Comparison of ENCODE assay signal across 8 cellular contexts in the genomic region with DNA sequence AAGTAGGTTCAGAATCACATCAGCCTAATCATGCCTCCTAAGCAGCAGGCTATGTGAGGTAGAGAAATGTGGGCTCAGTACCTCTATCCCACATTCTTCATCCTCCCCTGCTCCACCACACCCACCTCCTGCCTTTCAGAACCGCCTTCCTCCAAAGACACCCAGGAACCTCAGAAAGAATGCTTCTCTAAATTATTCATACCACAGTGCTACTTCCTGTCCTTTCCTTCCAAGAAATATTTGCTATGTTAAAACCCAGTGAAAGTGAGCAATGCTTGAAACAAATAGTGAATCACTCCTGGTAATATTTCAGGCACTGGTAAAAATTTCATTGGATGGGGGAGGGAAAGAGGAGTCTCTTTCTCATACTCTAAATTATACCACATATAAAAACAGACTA. TPM values are rescaled to one million over a fixed set of nuclear protein-coding genes. Genes with fewer than 3 reads are reported as not detected.
DNase-seq lines count a peak whose midpoint lies in the region; ATAC-seq, FAIRE-seq and TF ChIP-seq lines count a peak whose summit lies in the region.

No MANE protein-coding gene starts in this region.

- 0 out of 2 replicates have a peak overlapping the region, but pooled peaks have one; percentile 24 for H2BK120ac ChIP-seq in IMR-90 (ENCODE audit: low read depth, low read length)
- no peak overlapping the region for H2BK120ac ChIP-seq in mesenchymal stem cell (ENCODE audit: low read depth, low read length)

- peak overlapping the region; percentile 73; the same call in 1 of the 2 replicates for H2BK20ac ChIP-seq in IMR-90 (ENCODE audit: low read depth, low read length)

- H3K36me3 ChIP-seq in IMR-90 (ENCODE audit: control insufficient read depth, insufficient read depth, low read length) (no peaks in the 10 kb centered on the region), mesenchymal stem cell (ENCODE audit: control insufficient read depth in 1 of 2, insufficient read depth in 2 of 2, low read depth in 1 of 2, low read length in 2 of 2) (no peaks in the 10 kb centered on the region)

- CTCF ChIA-PET in IMR-90 (lab: Yijun Ruan, JAX), result no interaction called here

- DNase-seq in AG09309 (ENCODE audit: low read depth) (peak; percentile 63), IMR-90 (peak; percentile 80), amniotic epithelial cell (ENCODE audit: low read depth) (peak; percentile 90), mesenchymal stem cell (peak; percentile 50), GM12892 (ENCODE audit: insufficient read length) (no peak), NCI-H524 treated with DMSO at 0.1 percent for 48 hours (lab: John Stamatoyannopoulos, UW) (no peak), NCI-H146 treated with DMSO at 0.1 percent for 48 hours (lab: John Stamatoyannopoulos, UW; ENCODE audit: unreplicated experiment) (no peak), D341Med (ENCODE audit: low spot score) (no peak)

- H3K27ac ChIP-seq in IMR-90 (ENCODE audit: insufficient read depth, low read length) (no peak overlapping the region), mesenchymal stem cell (ENCODE audit: low read length, poor library complexity, severe bottlenecking) (peak overlapping the region; percentile 97)

- no peak for TF ChIP-seq RAD21 in IMR-90 (IDR thresholded peaks at IDR 0.05; ENCODE audit: low read length)

- no peaks in the 10 kb centered on the region for H3K79me1 ChIP-seq in IMR-90 (ENCODE audit: low read depth in 1 of 2, low read length in 2 of 2)
- H3K79me1 ChIP-seq in mesenchymal stem cell (replicated peaks; ENCODE audit: low read length, poor library complexity, severe bottlenecking), result no peaks in the 10 kb centered on the region

- no peak overlapping the region for H3K4me3 ChIP-seq in AG09309 (ENCODE audit: control insufficient read depth, low read depth, low read length)
- H3K4me3 ChIP-seq in IMR-90 (ENCODE audit: insufficient read depth, low read depth, low read length), result no peak overlapping the region
- H3K4me3 ChIP-seq in mesenchymal stem cell (ENCODE audit: insufficient read depth in 1 of 2, low read depth in 1 of 2, low read length in 2 of 2), result no peak overlapping the region

- H3K4me2 ChIP-seq in IMR-90 (ENCODE audit: low read depth, low read length) (peak overlapping the region; percentile 63; the same call in 1 of the 2 replicates), mesenchymal stem cell (ENCODE audit: low read length, poor library complexity, severe bottlenecking) (peak overlapping the region; percentile 40)

- H3K9ac ChIP-seq in IMR-90 (ENCODE audit: low read depth, low read length) (no peak overlapping the region), mesenchymal stem cell (ENCODE audit: low read length) (peak overlapping the region; percentile 77)

- H3K9me3 ChIP-seq in IMR-90 (ENCODE audit: control insufficient read depth, insufficient read depth, low read length) (no peaks in the 10 kb centered on the region), mesenchymal stem cell (ENCODE audit: control insufficient read depth, low read length) (no peaks in the 10 kb centered on the region)

- H3K27me3 ChIP-seq in IMR-90 (ENCODE audit: control insufficient read depth, insufficient read depth, low read length) (no peaks in the 10 kb centered on the region), mesenchymal stem cell (ENCODE audit: control insufficient read depth in 1 of 2, insufficient read depth in 1 of 2, low read length in 2 of 2) (no peaks in the 10 kb centered on the region)

- TF ChIP-seq CTCF in AG09309 (IDR thresholded peaks at IDR 0.05; ENCODE audit: control insufficient read depth, insufficient read depth, low read depth, low read length, missing control alignments), result no peak
- no peak for TF ChIP-seq CTCF in IMR-90 (conservative IDR thresholded peaks at IDR 0.05; ENCODE audit: low read depth, low read length)

- intact Hi-C loops in IMR-90 (cut with micrococcal nuclease), result loop anchor here (1.0 kb wide), 1 partner anchor 9 kb away; no protein-coding TSS in a partner anchor

- no peak for FAIRE-seq in GM12892 (lab: Jason Lieb, UNC)

- TF ChIP-seq POLR2A in IMR-90 (IDR thresholded peaks at IDR 0.05; ENCODE audit: low read depth, low read length) (no peak), GM12892 (IDR thresholded peaks at IDR 0.05; ENCODE audit: low read depth, low read length) (no peak)

- no peak overlapping the region for H3K23ac ChIP-seq in IMR-90 (ENCODE audit: low read depth, low read length)
- H3K23ac ChIP-seq in mesenchymal stem cell (ENCODE audit: low read length in 2 of 2), result no peak overlapping the region

- in situ Hi-C loops in IMR-90 (cut with MboI; ENCODE audit: low sequenced_read_pairs), result no loop called here

- dilution Hi-C loops in IMR-90 (cut with HindIII; ENCODE audit: low sequenced_read_pairs, unreplicated experiment), result no loop called here

- no peak overlapping the region for H2AFZ ChIP-seq in IMR-90 (replicated peaks; ENCODE audit: low read length, poor library complexity)
- no peak overlapping the region for H2AFZ ChIP-seq in mesenchymal stem cell (ENCODE audit: low read depth, low read length)

- peaks cover 3% of the 10 kb centered on the region; the same call in 1 of the 2 replicates for H3K9me1 ChIP-seq in IMR-90 (ENCODE audit: insufficient read depth, low read length)

- H3K14ac ChIP-seq in IMR-90 (replicated peaks; ENCODE audit: low read depth, low read length) (peak overlapping the region; percentile 60; the same call in 1 of the 2 replicates), mesenchymal stem cell (ENCODE audit: low read length in 2 of 2) (no peak overlapping the region)

- H4K20me1 ChIP-seq in IMR-90 (ENCODE audit: insufficient read depth, low read length), result no peaks in the 10 kb centered on the region

- H3K4me1 ChIP-seq in IMR-90 (ENCODE audit: control insufficient read depth, insufficient read depth, low read length), result peaks cover 11% of the 10 kb centered on the region
- peaks cover 12% of the 10 kb centered on the region for H3K4me1 ChIP-seq in mesenchymal stem cell (ENCODE audit: control insufficient read depth, insufficient read depth, low read depth, low read length)

- H3K18ac ChIP-seq in IMR-90 (ENCODE audit: low read depth, low read length) (no peak overlapping the region), mesenchymal stem cell (ENCODE audit: low read depth in 1 of 2, low read length in 2 of 2) (peak overlapping the region in 1 of 2 experiments; percentile 30)

- no peak overlapping the region for H4K91ac ChIP-seq in IMR-90 (ENCODE audit: insufficient read depth, low read depth, low read length)
- H4K91ac ChIP-seq in mesenchymal stem cell (ENCODE audit: low read length), result no peak overlapping the region

- H2AK5ac ChIP-seq in IMR-90 (ENCODE audit: low read depth, low read length) (peak overlapping the region; percentile 38; the same call in 1 of the 2 replicates), mesenchymal stem cell (ENCODE audit: low read length, severe bottlenecking) (no peak overlapping the region)

- no peak overlapping the region for H3K56ac ChIP-seq in IMR-90 (ENCODE audit: extremely low read depth, insufficient read depth, low read length)

- POLR2A ChIA-PET in IMR-90 (lab: Charles Lee; ENCODE audit: unreplicated experiment), result no interaction called here

- H2AK9ac ChIP-seq in IMR-90 (replicated peaks; ENCODE audit: low read depth, low read length, poor library complexity), result peak overlapping the region; percentile 29

- H4K8ac ChIP-seq in IMR-90 (ENCODE audit: low read depth in 2 of 2, low read length in 2 of 2), result no peak overlapping the region
- H4K8ac ChIP-seq in mesenchymal stem cell (ENCODE audit: low read length), result peak overlapping the region; percentile 79

- H3K4ac ChIP-seq in IMR-90 (ENCODE audit: low read depth, low read length) (peak overlapping the region; percentile 31; the same call in 1 of the 2 replicates), mesenchymal stem cell (ENCODE audit: low read depth in 1 of 2, low read length in 2 of 2) (peak overlapping the region in 1 of 2 experiments; percentile 50)

- H2BK15ac ChIP-seq in IMR-90 (ENCODE audit: low read depth, low read length) (no peak overlapping the region), mesenchymal stem cell (ENCODE audit: low read depth, poor library complexity, severe bottlenecking) (no peak overlapping the region)

- H2BK5ac ChIP-seq in IMR-90 (ENCODE audit: low read depth, low read length, poor library complexity, severe bottlenecking) (peak overlapping the region; percentile 69), mesenchymal stem cell (ENCODE audit: low read depth, low read length, poor library complexity, severe bottlenecking) (no peak overlapping the region)

- H4K5ac ChIP-seq in IMR-90 (ENCODE audit: low read depth, low read length), result no peak overlapping the region

- BruUV-seq in IMR-90 (replicated peaks; lab: Mats Ljungman, UMichigan), result no TSS peak

- H2BK12ac ChIP-seq in mesenchymal stem cell (ENCODE audit: low read length in 2 of 2), result no peak overlapping the region

- 0% methylated on average over 1 of the region's 1 CpG; no CpG with 5 or more reads in 1 of the 2 experiments for WGBS in IMR-90 (ENCODE audit: extremely low coverage in 2 of 2, insufficient read length in 1 of 2), 2 experiments
- 0% methylated on average over 1 of the region's 1 CpG for WGBS in mesenchymal stem cell

- peak; percentile 79 for ATAC-seq in IMR-90 (ENCODE audit: low read depth)

TF ChIP-seq in IMR-90, 13 proteins besides CTCF, POLR2A, EP300 and RAD21 (continues in another document):
- no peak for TF ChIP-seq RCOR1 (IDR thresholded peaks at IDR 0.05; ENCODE audit: insufficient replicate concordance, low read length)
- TF ChIP-seq, protein P1, sequence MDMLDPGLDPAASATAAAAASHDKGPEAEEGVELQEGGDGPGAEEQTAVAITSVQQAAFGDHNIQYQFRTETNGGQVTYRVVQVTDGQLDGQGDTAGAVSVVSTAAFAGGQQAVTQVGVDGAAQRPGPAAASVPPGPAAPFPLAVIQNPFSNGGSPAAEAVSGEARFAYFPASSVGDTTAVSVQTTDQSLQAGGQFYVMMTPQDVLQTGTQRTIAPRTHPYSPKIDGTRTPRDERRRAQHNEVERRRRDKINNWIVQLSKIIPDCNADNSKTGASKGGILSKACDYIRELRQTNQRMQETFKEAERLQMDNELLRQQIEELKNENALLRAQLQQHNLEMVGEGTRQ (IDR thresholded peaks at IDR 0.05; ENCODE audit: low read depth, low read length), result no peak
- peak; percentile 39; the same call in 1 of the 2 replicates for TF ChIP-seq FOS (IDR thresholded peaks at IDR 0.05; ENCODE audit: low read depth, low read length)
- TF ChIP-seq SMC3 (IDR thresholded peaks at IDR 0.05; ENCODE audit: low read depth, low read length), result no peak

RNA-seq across cellular contexts. Expression of gene CREB1, which starts 24.0 kb away (rescaled TPM):
- total RNA-seq in IMR-90 (2012; rRNA removed), result 71.9 and 94.5 TPM in 2 replicates
- 22.4 and 25.6 TPM in 2 replicates for polyA plus RNA-seq in IMR-90 (2012; rRNA removed)
- polyA plus RNA-seq in IMR-90 (2012; cell fraction: cytosol; rRNA removed), result 3.7 and 7.5 TPM in 2 replicates
- 5.5 and 24.0 TPM in 2 replicates for polyA plus RNA-seq in IMR-90 (2012; cell fraction: nucleus; rRNA removed; ENCODE audit: low replicate concordance)
- 22.5 TPM for polyA plus RNA-seq in mesenchymal stem cell (2013, experiment 1 of 2)
- 24.2 TPM for polyA plus RNA-seq in mesenchymal stem cell (2013, experiment 2 of 2)
- polyA plus RNA-seq in GM12892 (2012; ENCODE audit: missing spikeins), result 48.2 TPM

Comparison
In these comparisons a context has a peak if more than half of its experiments do, and no peak if none do; other contexts are left out.
1. DNase-seq: peak in AG09309 (single experiment), IMR-90 (single experiment), amniotic epithelial cell (single experiment) and mesenchymal stem cell (single experiment); none in GM12892 (single experiment), NCI-H524 treated with DMSO at 0.1 percent for 48 hours (single experiment), NCI-H146 treated with DMSO at 0.1 percent for 48 hours (single experiment) and D341Med (single experiment).